ENCODE assay signal across 1 cellular context in genomic region chr5:108381955-108382783, GRCh38.
TF ChIP-seq lines count a peak whose summit lies in the region.

FBXL17 (minus strand) TSS chr5:108382098.

TF ChIP-seq in HepG2, 621 proteins besides CTCF, POLR2A, EP300 and RAD21 (continued from another document and continues in another):
- peak; percentile 49; the same call in 1 of the 2 replicates for TF ChIP-seq ARHGAP35 (CRISPR knock-in tag; IDR thresholded peaks at IDR 0.05; ENCODE audit: borderline replicate concordance)
- TF ChIP-seq ZNF264 (CRISPR knock-in tag; IDR thresholded peaks at IDR 0.05), result peak; percentile 85
- TF ChIP-seq ZGPAT (CRISPR knock-in tag; IDR thresholded peaks at IDR 0.05), result no peak; the same call in none of the 2 replicates
- TF ChIP-seq BCLAF1 (IDR thresholded peaks at IDR 0.05), result no peak
- no peak for TF ChIP-seq ATRX (CRISPR knock-in tag; IDR thresholded peaks at IDR 0.05; ENCODE audit: borderline replicate concordance)
- peak; percentile 52; the same call in 1 of the 2 replicates for TF ChIP-seq ZNF644 (CRISPR knock-in tag; IDR thresholded peaks at IDR 0.05; ENCODE audit: low read depth)
- peak; percentile 97 for TF ChIP-seq BORCS8-MEF2B (CRISPR knock-in tag; IDR thresholded peaks at IDR 0.05)
- peak; percentile 65 for TF ChIP-seq HNF1B (CRISPR knock-in tag; IDR thresholded peaks at IDR 0.05)
- TF ChIP-seq ZNF777 (CRISPR knock-in tag; IDR thresholded peaks at IDR 0.05), result no peak; the same call in none of the 2 replicates
- TF ChIP-seq KDM2A (CRISPR knock-in tag; IDR thresholded peaks at IDR 0.05; ENCODE audit: borderline replicate concordance, low read depth), result peak; percentile 92
- peak; percentile 66; the same call in 1 of the 2 replicates for TF ChIP-seq ATF5 (CRISPR knock-in tag; IDR thresholded peaks at IDR 0.05; ENCODE audit: low read depth)
- TF ChIP-seq ZBTB38 (CRISPR knock-in tag; IDR thresholded peaks at IDR 0.05), result no peak; the same call in none of the 2 replicates
- TF ChIP-seq SNAPC2 (CRISPR knock-in tag; IDR thresholded peaks at IDR 0.05), result peak; percentile 95
- peak; percentile 99 for TF ChIP-seq ZNF296 (CRISPR knock-in tag; conservative IDR thresholded peaks at IDR 0.05)
- peak; percentile 82; the same call in 1 of the 2 replicates for TF ChIP-seq HNRNPL (IDR thresholded peaks at IDR 0.05; ENCODE audit: low read depth, low read length)
- no peak for TF ChIP-seq SMARCC2 (IDR thresholded peaks at IDR 0.05)
- peak; percentile 90 for TF ChIP-seq CBFB (CRISPR knock-in tag; IDR thresholded peaks at IDR 0.05)
- peak; percentile 93 for TF ChIP-seq KAT8 (CRISPR knock-in tag; IDR thresholded peaks at IDR 0.05)
- no peak for TF ChIP-seq ZBTB8A (CRISPR knock-in tag; IDR thresholded peaks at IDR 0.05; ENCODE audit: borderline replicate concordance, low read depth)
- TF ChIP-seq BRCA1 (CRISPR knock-in tag; IDR thresholded peaks at IDR 0.05), result peak; percentile 95
- TF ChIP-seq ELK4 (CRISPR knock-in tag; IDR thresholded peaks at IDR 0.05; ENCODE audit: borderline replicate concordance), result peak; percentile 69; the same call in 1 of the 2 replicates
- no peak for TF ChIP-seq E2F5 (CRISPR knock-in tag; conservative IDR thresholded peaks at IDR 0.05)
- TF ChIP-seq KDM1A (CRISPR knock-in tag; IDR thresholded peaks at IDR 0.05), result no peak
- peak; percentile 47 for TF ChIP-seq U2AF1 (optimal IDR thresholded peaks at IDR 0.05; ENCODE audit: low read depth, low read length)
- no peak for TF ChIP-seq SIN3B (IDR thresholded peaks at IDR 0.05; ENCODE audit: low read length)
- TF ChIP-seq ZNF292 (CRISPR knock-in tag; IDR thresholded peaks at IDR 0.05; ENCODE audit: borderline replicate concordance, low read depth), result peak; percentile 83
- no peak for TF ChIP-seq KLF9 (CRISPR knock-in tag; IDR thresholded peaks at IDR 0.05; ENCODE audit: low read depth)
- peak; percentile 86 for TF ChIP-seq ZNF766 (CRISPR knock-in tag; IDR thresholded peaks at IDR 0.05; ENCODE audit: borderline replicate concordance)
- no peak for TF ChIP-seq SP1 (IDR thresholded peaks at IDR 0.05)
- TF ChIP-seq SP1 (CRISPR knock-in tag; IDR thresholded peaks at IDR 0.05), result peak; percentile 17; the same call in 1 of the 2 replicates
- TF ChIP-seq ZNF687 (CRISPR knock-in tag; IDR thresholded peaks at IDR 0.05), result peak; percentile 99
- no peak for TF ChIP-seq ZNF496 (CRISPR knock-in tag; IDR thresholded peaks at IDR 0.05; ENCODE audit: insufficient replicate concordance)
- TF ChIP-seq RERE (CRISPR knock-in tag; IDR thresholded peaks at IDR 0.05; ENCODE audit: low read depth), result no peak
- TF ChIP-seq RBM39 (IDR thresholded peaks at IDR 0.05; ENCODE audit: low read depth, low read length, poor library complexity, severe bottlenecking), result peak; percentile 39
- TF ChIP-seq ZNF704 (CRISPR knock-in tag; IDR thresholded peaks at IDR 0.05; ENCODE audit: borderline replicate concordance), result peak; percentile 93
- no peak for TF ChIP-seq SOX13 (IDR thresholded peaks at IDR 0.05)
- TF ChIP-seq SOX13 (CRISPR knock-in tag; conservative IDR thresholded peaks at IDR 0.05 in 1 of 2, IDR thresholded peaks at IDR 0.05 in 1 of 2), result peak in 1 of 2 experiments; percentile 55; a peak in 2 of 4 replicates
- TF ChIP-seq SMAD3 (CRISPR knock-in tag; IDR thresholded peaks at IDR 0.05), result no peak; the same call in none of the 2 replicates
